In genomic region chr16:88268186-88268970, GRCh38 we compare ENCODE assay signal across 8 cellular contexts.
DNase-seq lines count a peak whose midpoint lies in the region; ATAC-seq, FAIRE-seq and TF ChIP-seq lines count a peak whose summit lies in the region.
"Not testable (repeated sequence)": the region's sequence is repeated elsewhere in the genome, so short reads cannot be mapped to it uniquely, and the experiment has no call there.

No MANE protein-coding gene starts in this region.

- not testable (repeated sequence) for TF ChIP-seq POLR2A in sigmoid colon (IDR thresholded peaks at IDR 0.05)

- H3K27me3 ChIP-seq in BLaER1 treated with 17β-estradiol and CSF1 and Interleukin-3, amounts not matched to agents 10 nM and 100 nM; H7 (ENCODE audit: control insufficient read depth, insufficient read depth, low read length); astrocyte (ENCODE audit: insufficient read depth, low read length); left ventricle myocardium inferior (ENCODE audit: low read depth); sigmoid colon; upper lobe of right lung: not testable (repeated sequence)

- not testable (repeated sequence) for H3K36me3 Mint-ChIP-seq in astrocyte (ENCODE audit: low read depth, unreplicated experiment)
- peaks cover 14% of the 10 kb centered on the region for H3K36me3 Mint-ChIP-seq in stimulated activated memory B cell treated with anti-CD40 and anti-IgM and Interleukin-4, amounts not matched to agents 10 μg/mL and 1 μg/mL and 100 μg/mL, for 72 hours

- peak; percentile 72 for ATAC-seq in stimulated activated memory B cell treated with anti-CD40 and anti-IgM and Interleukin-4, amounts not matched to agents 10 μg/mL and 1 μg/mL and 100 μg/mL, for 72 hours
- not testable (repeated sequence) for ATAC-seq in upper lobe of right lung

- TF ChIP-seq CTCF in astrocyte (IDR thresholded peaks at IDR 0.05; ENCODE audit: insufficient read depth, low read depth, low read length); left ventricle myocardium inferior (IDR thresholded peaks at IDR 0.05; ENCODE audit: borderline replicate concordance); sigmoid colon (IDR thresholded peaks at IDR 0.05); upper lobe of right lung (IDR thresholded peaks at IDR 0.05): not testable (repeated sequence)

- not testable (repeated sequence) for H3K27me3 Mint-ChIP-seq in astrocyte (ENCODE audit: low read depth, unreplicated experiment)
- H3K27me3 Mint-ChIP-seq in stimulated activated memory B cell treated with anti-CD40 and anti-IgM and Interleukin-4, amounts not matched to agents 10 μg/mL and 1 μg/mL and 100 μg/mL, for 72 hours, result peaks cover 71% of the 10 kb centered on the region

- TF ChIP-seq EP300 in sigmoid colon (IDR thresholded peaks at IDR 0.05), result not testable (repeated sequence)

- H3K4me1 ChIP-seq in BLaER1 treated with 17β-estradiol and CSF1 and Interleukin-3, amounts not matched to agents 10 nM and 100 nM, result peaks cover 21 to 37% (median 30%) of the 10 kb centered on the region in 10 experiments
- H3K4me1 ChIP-seq in astrocyte (ENCODE audit: insufficient read depth, low read length), result peaks cover 12% of the 10 kb centered on the region
- H3K4me1 ChIP-seq in left ventricle myocardium inferior, result peaks cover 31% of the 10 kb centered on the region
- H3K4me1 ChIP-seq in sigmoid colon, result peaks cover 0 to 37% (median 33%) of the 10 kb centered on the region in 4 donors
- H3K4me1 ChIP-seq in upper lobe of right lung, result peaks cover 11% of the 10 kb centered on the region

- peak overlapping the region in 6 of 11 experiments; percentile 9 to 42 (median 28); a peak in 6 of 22 replicates for H3K4me2 ChIP-seq in BLaER1 treated with 17β-estradiol and CSF1 and Interleukin-3, amounts not matched to agents 10 nM and 100 nM
- not testable (repeated sequence) for H3K4me2 ChIP-seq in astrocyte (ENCODE audit: low read length)

- H3K27ac Mint-ChIP-seq in astrocyte (ENCODE audit: unreplicated experiment), result peak overlapping the region; percentile 72
- H3K27ac Mint-ChIP-seq in stimulated activated memory B cell treated with anti-CD40 and anti-IgM and Interleukin-4, amounts not matched to agents 10 μg/mL and 1 μg/mL and 100 μg/mL, for 72 hours, result peak overlapping the region; percentile 90

- H3K4me3 Mint-ChIP-seq in astrocyte (ENCODE audit: unreplicated experiment), result not testable (repeated sequence)
- peak overlapping the region; percentile 66 for H3K4me3 Mint-ChIP-seq in stimulated activated memory B cell treated with anti-CD40 and anti-IgM and Interleukin-4, amounts not matched to agents 10 μg/mL and 1 μg/mL and 100 μg/mL, for 72 hours

- not testable (repeated sequence) for FAIRE-seq in astrocyte (lab: Jason Lieb, UNC)

- H4K20me1 ChIP-seq in BLaER1 treated with 17β-estradiol and CSF1 and Interleukin-3, amounts not matched to agents 10 nM and 100 nM; astrocyte (ENCODE audit: insufficient read depth, low read length): not testable (repeated sequence)

- 79% methylated on average over 20 of the region's 20 CpGs for WGBS in sigmoid colon, 2 donors

- not testable (repeated sequence) for H2AFZ ChIP-seq in astrocyte (ENCODE audit: low read depth, low read length)

- not testable (repeated sequence) for H3K36me3 ChIP-seq in BLaER1 treated with 17β-estradiol and CSF1 and Interleukin-3, amounts not matched to agents 10 nM and 100 nM; H7 (replicated peaks; ENCODE audit: control insufficient read depth, insufficient read depth, low read length); astrocyte (ENCODE audit: insufficient read depth, low read length); left ventricle myocardium inferior; sigmoid colon; upper lobe of right lung

- not testable (repeated sequence) for H3K9me3 ChIP-seq in BLaER1 treated with 17β-estradiol and CSF1 and Interleukin-3, amounts not matched to agents 10 nM and 100 nM (replicated peaks in 1 of 11); astrocyte (ENCODE audit: insufficient read depth, low read depth, low read length); left ventricle myocardium inferior (replicated peaks); sigmoid colon; upper lobe of right lung

- H3K27ac ChIP-seq in BLaER1 treated with 17β-estradiol and CSF1 and Interleukin-3, amounts not matched to agents 10 nM and 100 nM; astrocyte (ENCODE audit: low read depth, low read length); sigmoid colon; upper lobe of right lung: not testable (repeated sequence)
- peak overlapping the region; percentile 40 for H3K27ac ChIP-seq in left ventricle myocardium inferior (replicated peaks)

- H3K9me3 Mint-ChIP-seq in astrocyte (ENCODE audit: unreplicated experiment); stimulated activated memory B cell treated with anti-CD40 and anti-IgM and Interleukin-4, amounts not matched to agents 10 μg/mL and 1 μg/mL and 100 μg/mL, for 72 hours: not testable (repeated sequence)

- H3K9ac ChIP-seq in BLaER1 treated with 17β-estradiol and CSF1 and Interleukin-3, amounts not matched to agents 10 nM and 100 nM; astrocyte (ENCODE audit: low read length): not testable (repeated sequence)

- peaks cover 13% of the 10 kb centered on the region for H3K4me1 Mint-ChIP-seq in astrocyte (ENCODE audit: low read depth, unreplicated experiment)
- peaks cover 42% of the 10 kb centered on the region for H3K4me1 Mint-ChIP-seq in stimulated activated memory B cell treated with anti-CD40 and anti-IgM and Interleukin-4, amounts not matched to agents 10 μg/mL and 1 μg/mL and 100 μg/mL, for 72 hours

- not testable (repeated sequence) for H3K4me3 ChIP-seq in BLaER1 treated with 17β-estradiol and CSF1 and Interleukin-3, amounts not matched to agents 10 nM and 100 nM; H7 (ENCODE audit: insufficient read depth, low read depth, low read length); astrocyte (ENCODE audit: insufficient read depth, low read depth, low read length); left ventricle myocardium inferior; sigmoid colon; upper lobe of right lung

- intact Hi-C loops in left ventricle myocardium inferior (cut with micrococcal nuclease); upper lobe of right lung (cut with DNase I): not testable (repeated sequence)
- intact Hi-C loops in sigmoid colon (cut with DNase I), result loop anchor here (10.0 kb wide), 1 partner anchor 324 kb away; no protein-coding TSS in a partner anchor

- H3K79me2 ChIP-seq in astrocyte (ENCODE audit: insufficient read depth, low read length), result not testable (repeated sequence)

- DNase-seq in H7 (peak; percentile 19), MV-4-11 (lab: John Stamatoyannopoulos, UW) (peak; percentile 8), sigmoid colon (peak; percentile 53), upper lobe of right lung (peak; percentile 32)
- not testable (repeated sequence) for DNase-seq in astrocyte (ENCODE audit: low read depth); left ventricle myocardium inferior
